35 cellular contexts compared by ENCODE assay signal in the genomic region with DNA sequence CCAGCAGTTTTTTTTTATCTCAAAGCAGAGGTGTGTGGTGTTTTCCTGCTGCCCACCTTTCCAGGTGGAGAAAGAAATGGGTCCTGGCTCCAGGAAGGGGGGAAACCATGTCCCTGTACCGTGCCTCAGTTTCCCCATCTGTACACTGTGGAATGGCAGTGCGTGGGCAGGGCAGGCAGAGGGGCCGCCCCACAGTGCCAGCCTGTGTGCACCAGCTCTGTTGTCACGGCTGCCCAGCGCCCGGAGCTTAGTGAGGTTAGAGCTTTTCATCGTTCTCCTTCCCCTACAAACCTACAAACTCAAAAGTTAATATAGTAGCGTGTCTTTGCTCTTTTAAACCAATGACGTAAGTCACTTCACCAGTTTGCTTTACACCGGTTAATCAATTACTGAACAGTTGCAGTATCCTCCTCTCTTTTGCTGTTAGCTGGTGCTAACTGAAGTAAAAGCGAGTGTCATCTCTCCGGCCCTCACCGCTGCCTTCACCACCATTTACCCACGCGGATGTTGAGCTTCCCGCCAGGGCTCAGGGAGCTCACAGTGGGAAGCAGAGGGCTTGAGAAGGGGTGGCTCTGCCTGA.
"Had no signal": no experiment of that assay in that cellular context is flagged by ENCODE, and none has a peak within 500 bp of the region (broad histone marks: within the 10 kb centered on the region; RNA-seq: fewer than 3 reads in every experiment).

No MANE protein-coding gene starts in this region.

- H3K36me3 Mint-ChIP-seq: activated CD8-positive, alpha-beta memory T cell treated with anti-CD3 and anti-CD28 coated beads, Interleukin-2, amount 10 ng/mL, durations not matched to agents 7 days and 5 days; activated naive CD4-positive, alpha-beta T cell treated with anti-CD3 and anti-CD28 coated beads, Interleukin-2, amount 50 U/mL, for 24 hours; stimulated activated naive B cell treated with anti-CD40 and anti-IgM and Interleukin-4, amounts not matched to agents 10 μg/mL and 1 μg/mL and 100 μg/mL, for 72 hours had no signal

- H3K9me3 ChIP-seq: lower lobe of right lung, pancreas, prostate gland, right atrium auricular region, stomach, thyroid gland, upper lobe of left lung, vagina had no signal

- H3K4me1 ChIP-seq: lower lobe of right lung, pancreas, prostate gland, right atrium auricular region, stomach, thyroid gland, upper lobe of left lung had no signal

- H3K4me3 ChIP-seq: lower lobe of right lung, pancreas, prostate gland, right atrium auricular region, stomach, thyroid gland, upper lobe of left lung, vagina had no signal

- FAIRE-seq: bronchial epithelial cell, colon, endometrium, frontal cortex, pancreas had no signal

- H3K27me3 ChIP-seq: right atrium auricular region, thyroid gland, upper lobe of left lung, vagina had no signal

- H3K4me1 Mint-ChIP-seq: activated CD4-positive, alpha-beta T cell treated with anti-CD3 and anti-CD28 coated beads, Interleukin-2, amount 10 ng/mL, durations not matched to agents 7 days and 5 days; activated CD8-positive, alpha-beta memory T cell treated with anti-CD3 and anti-CD28 coated beads, Interleukin-2, amount 10 ng/mL, durations not matched to agents 7 days and 5 days; activated naive CD4-positive, alpha-beta T cell treated with anti-CD3 and anti-CD28 coated beads, Interleukin-2, amount 50 U/mL, for 24 hours; activated naive CD8-positive, alpha-beta T cell treated with anti-CD3 and anti-CD28 coated beads, Interleukin-2, amount 50 U/mL, for 24 hours; central memory CD8-positive, alpha-beta T cell had no signal

- DNase-seq: activated CD4-positive, alpha-beta T cell treated with anti-CD3 and anti-CD28 coated beads, Interleukin-2, amount 10 ng/mL, durations not matched to agents 7 days and 5 days; activated CD4-positive, CD25-positive, alpha-beta regulatory T cell treated with anti-CD3 and anti-CD28 coated beads, Interleukin-2, amount 50 U/mL, for 72 hours; activated CD8-positive, alpha-beta memory T cell treated with anti-CD3 and anti-CD28 coated beads, Interleukin-2, amount 10 ng/mL, durations not matched to agents 7 days and 5 days; activated CD8-positive, alpha-beta T cell treated with anti-CD3 and anti-CD28 coated beads for 36 hours; activated naive CD8-positive, alpha-beta T cell treated with anti-CD3 and anti-CD28 coated beads, Interleukin-2, amount 50 U/mL, for 24 hours; activated T-cell treated with anti-CD3 and anti-CD28 coated beads, Interleukin-2, amount 50 U/mL, for 48 hours; amygdala; dermis blood vessel endothelial cell; effector CD4-positive, alpha-beta T cell; islet precursor cell; left colon; lower lobe of right lung; mesendoderm; nephron progenitor cell; pancreas; stimulated activated CD4-positive, alpha-beta T cell treated with anti-CD3 and anti-CD28 coated beads, Interleukin-15, amount 100 ng/mL, for 24 hours; stimulated activated CD4-positive, alpha-beta T cell treated with anti-CD3 and anti-CD28 coated beads, Interleukin-2, amount 100 ng/mL, for 24 hours; stimulated activated naive B cell treated with anti-CD40 and anti-IgM and Interleukin-4, amounts not matched to agents 10 μg/mL and 1 μg/mL and 100 μg/mL, for 72 hours; stomach; T-helper 17 cell; T1000; thyroid gland; WERI-Rb-1 had no signal

- H3K27ac ChIP-seq: epithelial cell of prostate, lower lobe of right lung, pancreas, prostate gland, right atrium auricular region, stomach, thyroid gland, upper lobe of left lung, vagina, WERI-Rb-1 had no signal

- H3K4me3 Mint-ChIP-seq: activated CD4-positive, alpha-beta T cell treated with anti-CD3 and anti-CD28 coated beads, Interleukin-2, amount 10 ng/mL, durations not matched to agents 7 days and 5 days; activated CD8-positive, alpha-beta memory T cell treated with anti-CD3 and anti-CD28 coated beads, Interleukin-2, amount 10 ng/mL, durations not matched to agents 7 days and 5 days; activated CD8-positive, alpha-beta T cell treated with anti-CD3 and anti-CD28 coated beads for 36 hours; activated naive CD4-positive, alpha-beta T cell treated with anti-CD3 and anti-CD28 coated beads, Interleukin-2, amount 50 U/mL, for 24 hours; activated naive CD8-positive, alpha-beta T cell treated with anti-CD3 and anti-CD28 coated beads, Interleukin-2, amount 50 U/mL, for 24 hours; central memory CD8-positive, alpha-beta T cell; nephron progenitor cell; stimulated activated naive B cell treated with anti-CD40 and anti-IgM and Interleukin-4, amounts not matched to agents 10 μg/mL and 1 μg/mL and 100 μg/mL, for 72 hours; T-helper 17 cell had no signal

- H3K36me3 ChIP-seq: lower lobe of right lung, pancreas, prostate gland, right atrium auricular region, stomach, thyroid gland, upper lobe of left lung, vagina, WERI-Rb-1 had no signal

- H3K9me3 Mint-ChIP-seq: activated CD4-positive, alpha-beta T cell treated with anti-CD3 and anti-CD28 coated beads, Interleukin-2, amount 10 ng/mL, durations not matched to agents 7 days and 5 days; activated CD8-positive, alpha-beta T cell treated with anti-CD3 and anti-CD28 coated beads for 36 hours; activated naive CD4-positive, alpha-beta T cell treated with anti-CD3 and anti-CD28 coated beads, Interleukin-2, amount 50 U/mL, for 24 hours; activated naive CD8-positive, alpha-beta T cell treated with anti-CD3 and anti-CD28 coated beads, Interleukin-2, amount 50 U/mL, for 24 hours; activated T-helper 2 cell treated with anti-CD3 and anti-CD28 coated beads, Interferon-gamma antibody, Interleukin-2, Interleukin-4, amounts not matched to agents 10 μg/mL and 5 μg/mL and 100 μg/mL, durations not matched to agents 14 hours and 24 hours and 36 hours; central memory CD8-positive, alpha-beta T cell; stimulated activated naive B cell treated with anti-CD40 and anti-IgM and Interleukin-4, amounts not matched to agents 10 μg/mL and 1 μg/mL and 100 μg/mL, for 72 hours had no signal

- H3K27ac Mint-ChIP-seq: activated CD4-positive, alpha-beta T cell treated with anti-CD3 and anti-CD28 coated beads, Interleukin-2, amount 10 ng/mL, durations not matched to agents 7 days and 5 days; activated CD8-positive, alpha-beta memory T cell treated with anti-CD3 and anti-CD28 coated beads, Interleukin-2, amount 10 ng/mL, durations not matched to agents 7 days and 5 days; activated CD8-positive, alpha-beta T cell treated with anti-CD3 and anti-CD28 coated beads for 36 hours; activated naive CD4-positive, alpha-beta T cell treated with anti-CD3 and anti-CD28 coated beads, Interleukin-2, amount 50 U/mL, for 24 hours; activated naive CD8-positive, alpha-beta T cell treated with anti-CD3 and anti-CD28 coated beads, Interleukin-2, amount 50 U/mL, for 24 hours; activated T-helper 2 cell treated with anti-CD3 and anti-CD28 coated beads, Interferon-gamma antibody, Interleukin-2, Interleukin-4, amounts not matched to agents 10 μg/mL and 5 μg/mL and 100 μg/mL, durations not matched to agents 14 hours and 24 hours and 36 hours; nephron progenitor cell; stimulated activated naive B cell treated with anti-CD40 and anti-IgM and Interleukin-4, amounts not matched to agents 10 μg/mL and 1 μg/mL and 100 μg/mL, for 72 hours; T-helper 17 cell had no signal

- H3K27me3 Mint-ChIP-seq: activated CD4-positive, alpha-beta T cell treated with anti-CD3 and anti-CD28 coated beads, Interleukin-2, amount 10 ng/mL, durations not matched to agents 7 days and 5 days; activated CD8-positive, alpha-beta memory T cell treated with anti-CD3 and anti-CD28 coated beads, Interleukin-2, amount 10 ng/mL, durations not matched to agents 7 days and 5 days had no signal

- ATAC-seq: activated CD8-positive, alpha-beta memory T cell treated with anti-CD3 and anti-CD28 coated beads, Interleukin-2, amount 10 ng/mL, durations not matched to agents 7 days and 5 days; activated CD8-positive, alpha-beta T cell treated with anti-CD3 and anti-CD28 coated beads for 36 hours; activated naive CD8-positive, alpha-beta T cell treated with anti-CD3 and anti-CD28 coated beads, Interleukin-2, amount 50 U/mL, for 24 hours; left colon; lower lobe of right lung; pancreas; stimulated activated naive B cell treated with anti-CD40 and anti-IgM and Interleukin-4, amounts not matched to agents 10 μg/mL and 1 μg/mL and 100 μg/mL, for 72 hours; T-helper 17 cell had no signal
